Comparison of ENCODE assay signal across 15 cellular contexts in genomic region chr11:75155570-75156422, GRCh38. TPM values are rescaled to one million over a fixed set of nuclear protein-coding genes. Genes with fewer than 3 reads are reported as not detected.
A peak's percentile ranks its signal among the peaks of the same experiment; 100 is the strongest.
DNase-seq lines count a peak whose midpoint lies in the region; ATAC-seq and TF ChIP-seq lines count a peak whose summit lies in the region.
"Had no signal": no experiment of that assay in that cellular context is flagged by ENCODE, and none has a peak within 500 bp of the region (broad histone marks: within the 10 kb centered on the region; RNA-seq: fewer than 3 reads in every experiment).

No MANE protein-coding gene starts in this region.

- TF ChIP-seq CTCF in right lobe of liver (IDR thresholded peaks at IDR 0.05) (no peak), type B pancreatic cell (conservative IDR thresholded peaks at IDR 0.05) (no peak)

- peaks cover 100% of the 10 kb centered on the region for H3K36me3 Mint-ChIP-seq in dendritic cell treated with granulocyte-macrophage colony-stimulating factor and Interleukin-4, amounts not matched to agents 40 ng/mL and 50 ng/mL, for 4 days (ENCODE audit: low read depth)
- H3K36me3 Mint-ChIP-seq in type B pancreatic cell, result no peaks in the 10 kb centered on the region

- H3K4me3 Mint-ChIP-seq in dendritic cell treated with granulocyte-macrophage colony-stimulating factor and Interleukin-4, amounts not matched to agents 40 ng/mL and 50 ng/mL, for 4 days, result peak overlapping the region; percentile 99
- peak overlapping the region; percentile 46 for H3K4me3 Mint-ChIP-seq in type B pancreatic cell
- H3K4me3 Mint-ChIP-seq: activated T-helper 1 cell treated with anti-CD3 and anti-CD28 coated beads, Interleukin-12 subunit alpha, Interleukin-12 subunit beta, Interleukin-2, Interleukin-4 antibody, amounts not matched to agents 30 ng/mL and 10 ng/mL and 1 ng/mL, durations not matched to agents 14 hours and 24 hours and 36 hours had no signal

- H3K9me3 Mint-ChIP-seq in dendritic cell treated with granulocyte-macrophage colony-stimulating factor and Interleukin-4, amounts not matched to agents 40 ng/mL and 50 ng/mL, for 4 days, result no peaks in the 10 kb centered on the region
- H3K9me3 Mint-ChIP-seq in type B pancreatic cell, result peaks cover 4% of the 10 kb centered on the region
- H3K9me3 Mint-ChIP-seq: activated T-helper 1 cell treated with anti-CD3 and anti-CD28 coated beads, Interleukin-12 subunit alpha, Interleukin-12 subunit beta, Interleukin-2, Interleukin-4 antibody, amounts not matched to agents 30 ng/mL and 10 ng/mL and 1 ng/mL, durations not matched to agents 14 hours and 24 hours and 36 hours had no signal

- peaks cover 4% of the 10 kb centered on the region for H3K27me3 Mint-ChIP-seq in dendritic cell treated with granulocyte-macrophage colony-stimulating factor and Interleukin-4, amounts not matched to agents 40 ng/mL and 50 ng/mL, for 4 days
- H3K27me3 Mint-ChIP-seq in type B pancreatic cell, result no peaks in the 10 kb centered on the region

- no peaks in the 10 kb centered on the region for H3K9me3 ChIP-seq in right lobe of liver

- H3K4me1 ChIP-seq in right lobe of liver, result peaks cover 0 to 77% (median 36%) of the 10 kb centered on the region in 4 donors

- no peaks in the 10 kb centered on the region for H3K27me3 ChIP-seq in right lobe of liver

- no peak for TF ChIP-seq POLR2A in right lobe of liver (IDR thresholded peaks at IDR 0.05)

- peaks cover 81% of the 10 kb centered on the region for H3K4me1 Mint-ChIP-seq in dendritic cell treated with granulocyte-macrophage colony-stimulating factor and Interleukin-4, amounts not matched to agents 40 ng/mL and 50 ng/mL, for 4 days (ENCODE audit: low read depth)
- peaks cover 3% of the 10 kb centered on the region for H3K4me1 Mint-ChIP-seq in type B pancreatic cell (ENCODE audit: unreplicated experiment)

- H3K27ac Mint-ChIP-seq in dendritic cell treated with granulocyte-macrophage colony-stimulating factor and Interleukin-4, amounts not matched to agents 40 ng/mL and 50 ng/mL, for 4 days, result peak overlapping the region; percentile 66
- H3K27ac Mint-ChIP-seq in type B pancreatic cell, result peak overlapping the region; percentile 46
- H3K27ac Mint-ChIP-seq: activated T-helper 1 cell treated with anti-CD3 and anti-CD28 coated beads, Interleukin-12 subunit alpha, Interleukin-12 subunit beta, Interleukin-2, Interleukin-4 antibody, amounts not matched to agents 30 ng/mL and 10 ng/mL and 1 ng/mL, durations not matched to agents 14 hours and 24 hours and 36 hours had no signal

- ATAC-seq in right lobe of liver, result peak; percentile 50 to 66 (median 56)
- no peak for ATAC-seq in HG03457 (IDR thresholded peaks at IDR 0.05; ENCODE audit: unreplicated experiment)

- DNase-seq in M059J (ENCODE audit: low read depth) (peak; percentile 40), right lobe of liver (peak in 1 of 3 donors; percentile 82), type B pancreatic cell (ENCODE audit: extremely low spot score, unreplicated experiment) (no peak), HUDEP-2 (lab: John Stamatoyannopoulos, UW; ENCODE audit: unreplicated experiment in 76 of 76) (no peak)
- DNase-seq in activated CD4-positive, alpha-beta T cell treated with anti-CD3 and anti-CD28 coated beads for 4 hours, result no peak
- DNase-seq: activated CD4-positive, alpha-beta T cell treated with anti-CD3 and anti-CD28 coated beads, Interleukin-2, amount 50 U/mL, for 4 hours; C1 segment of cervical spinal cord; NCI-H1105; NK-92 treated with Interleukin-12 subunit alpha and Interleukin-12 subunit beta, amount 100 ng/mL, for 24 hours; SHP77 treated with DMSO at 0.1 percent for 48 hours; T1000 had no signal

- WGBS in right lobe of liver (ENCODE audit: insufficient coverage, low coverage, low lambda C conversion rate, missing lambda C conversion rate), result 26% methylated on average over 10 of the region's 13 CpGs

- no peak overlapping the region for H3K4me3 ChIP-seq in right lobe of liver
- H3K4me3 ChIP-seq: skin epidermis had no signal

- intact Hi-C loops in dendritic cell treated with granulocyte-macrophage colony-stimulating factor and Interleukin-4, amounts not matched to agents 40 ng/mL and 50 ng/mL, for 4 days (cut with micrococcal nuclease), result no loop called here
- intact Hi-C loops in right lobe of liver (cut with DNase I), result no loop called here

- peak overlapping the region; percentile 58 to 97 (median 82) for H3K27ac ChIP-seq in right lobe of liver

- no peaks in the 10 kb centered on the region for H3K36me3 ChIP-seq in right lobe of liver

RNA-seq across cellular contexts. Expression of gene SLCO2B1, which starts 4.9 kb away (rescaled TPM):
- total RNA-seq in M059J (2014; rRNA removed; shearing (Covaris generic)), result 0.74 TPM in 1 of 2 replicates, not detected in the other
- total RNA-seq in right lobe of liver, result 100 to 1,000 TPM; 145 to 316 (median 199) TPM
- 5.6 and 23.5 TPM in 2 replicates for total RNA-seq in type B pancreatic cell (ENCODE audit: low replicate concordance)
- total RNA-seq: activated T-helper 1 cell treated with anti-CD3 and anti-CD28 coated beads, Interleukin-12 subunit alpha, Interleukin-12 subunit beta, Interleukin-2, Interleukin-4 antibody, amounts not matched to agents 30 ng/mL and 10 ng/mL and 1 ng/mL, durations not matched to agents 14 hours and 24 hours and 36 hours had no signal

RNA-seq across cellular contexts. Expression of gene OR2AT4, which starts 59.1 kb away (rescaled TPM):
- total RNA-seq in M059J (2014; rRNA removed; shearing (Covaris generic)), result not detected in 2 replicates
- total RNA-seq in right lobe of liver (not detected), type B pancreatic cell (ENCODE audit: low replicate concordance) (not detected in 2 replicates)
- total RNA-seq: activated T-helper 1 cell treated with anti-CD3 and anti-CD28 coated beads, Interleukin-12 subunit alpha, Interleukin-12 subunit beta, Interleukin-2, Interleukin-4 antibody, amounts not matched to agents 30 ng/mL and 10 ng/mL and 1 ng/mL, durations not matched to agents 14 hours and 24 hours and 36 hours had no signal
